In the genomic region with DNA sequence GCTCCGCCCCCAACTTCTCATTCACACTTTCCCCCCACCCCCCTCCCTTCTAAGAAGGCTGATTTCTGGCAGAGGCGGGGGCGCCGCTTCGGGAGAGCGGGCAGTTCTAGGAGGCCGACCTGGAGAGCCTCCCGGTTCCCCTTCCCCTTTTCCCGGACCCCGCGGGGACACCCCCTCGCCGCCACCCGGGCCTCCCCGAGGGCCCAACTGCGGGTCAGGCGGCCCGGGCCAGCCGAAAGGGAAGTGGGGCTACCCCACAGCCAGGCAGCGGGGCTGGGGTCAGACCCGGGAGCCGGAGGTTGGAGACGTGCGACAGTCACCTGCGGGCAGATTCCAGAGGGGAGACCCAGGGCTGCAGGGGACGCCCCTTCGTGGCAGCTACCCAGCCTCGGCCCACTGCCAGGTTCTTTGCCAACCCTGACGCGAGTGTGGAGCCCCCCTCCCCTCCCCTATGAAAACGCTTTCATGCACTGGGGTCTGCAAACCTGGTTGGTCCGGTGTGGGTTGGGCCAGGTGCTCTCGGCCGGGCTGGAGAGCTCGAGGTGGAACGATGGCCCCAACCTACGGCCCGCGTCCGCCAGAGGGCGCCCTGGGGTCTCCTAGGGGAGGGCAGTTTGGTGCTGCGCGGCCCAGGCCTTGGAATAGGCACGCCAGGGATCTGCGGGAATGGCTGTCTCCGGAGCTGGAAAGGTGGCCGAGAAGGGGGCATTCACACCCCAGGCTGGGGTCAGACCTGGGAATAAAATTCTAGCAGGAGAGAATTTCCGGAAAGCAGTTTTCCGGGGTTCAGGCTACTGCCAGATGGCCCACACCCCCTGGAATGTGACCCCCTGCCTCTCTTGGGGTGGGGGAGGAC, we compare ENCODE assay signal across 8 cellular contexts. TPM values are rescaled to one million over a fixed set of nuclear protein-coding genes. Genes with fewer than 3 reads are reported as not detected.
DNase-seq lines count a peak whose midpoint lies in the region; ATAC-seq and TF ChIP-seq lines count a peak whose summit lies in the region.

No MANE protein-coding gene starts in this region.

- H3K4me1 Mint-ChIP-seq in CD14-positive monocyte (peaks cover 49% of the 10 kb centered on the region), nephron progenitor cell (peaks cover 68% of the 10 kb centered on the region)

- DNase-seq in CD14-positive monocyte (ENCODE audit: low spot score): peak; percentile 85
- DNase-seq in LoVo (ENCODE audit: low spot score): peak; percentile 89
- DNase-seq in SHP77 (lab: John Stamatoyannopoulos, UW): peak; percentile 85 to 93
- peak; percentile 97 for DNase-seq in activated effector memory CD4-positive, alpha-beta T cell treated with anti-CD3 and anti-CD28 coated beads, Interleukin-2, amount 50 U/mL, for 16 hours
- peak; percentile 88 for DNase-seq in fibroblast of villous mesenchyme (ENCODE audit: low read depth)
- DNase-seq in nephron progenitor cell: peak; percentile 96
- DNase-seq in stimulated activated naive CD8-positive, alpha-beta T cell treated with anti-CD3 and anti-CD28 coated beads, Interleukin-15, Interleukin-2, amounts not matched to agents 100 U/mL and 50 U/mL, for 24 hours: peak; percentile 99

- H3K4me3 Mint-ChIP-seq in CD14-positive monocyte (peak overlapping the region; percentile 85 to 87), nephron progenitor cell (peak overlapping the region; percentile 80)

- H3K27ac Mint-ChIP-seq in CD14-positive monocyte (peak overlapping the region; percentile 85 to 96 (median 90)), nephron progenitor cell (no peak overlapping the region)

- ATAC-seq in GM21529 (IDR thresholded peaks at IDR 0.05; ENCODE audit: unreplicated experiment): peak; percentile 9
- ATAC-seq in stimulated activated naive CD8-positive, alpha-beta T cell treated with anti-CD3 and anti-CD28 coated beads, Interleukin-15, Interleukin-2, amounts not matched to agents 100 U/mL and 50 U/mL, for 24 hours: peak; percentile 40

- H3K9me3 Mint-ChIP-seq in CD14-positive monocyte: peaks cover 0 to 17% (median 14%) of the 10 kb centered on the region in 7 donors
- no peaks in the 10 kb centered on the region for H3K9me3 Mint-ChIP-seq in nephron progenitor cell

- H3K36me3 Mint-ChIP-seq in CD14-positive monocyte (peaks cover 23 to 24% of the 10 kb centered on the region in 2 donors), nephron progenitor cell (ENCODE audit: low read depth) (peaks cover 19% of the 10 kb centered on the region)

- intact Hi-C loops in CD14-positive monocyte (cut with micrococcal nuclease): loop anchor here (1.0 to 5.0 kb wide), 6 partner anchors 14 to 73 kb away; no protein-coding TSS in a partner anchor

- TF ChIP-seq CTCF in CD14-positive monocyte (IDR thresholded peaks at IDR 0.05): peak; percentile 95
- TF ChIP-seq CTCF in fibroblast of villous mesenchyme (IDR thresholded peaks at IDR 0.05; ENCODE audit: insufficient read depth, low read depth, low read length): peak; percentile 93
- TF ChIP-seq CTCF in nephron progenitor cell (IDR thresholded peaks at IDR 0.05): peak; percentile 89

- peaks cover 34 to 62% (median 54%) of the 10 kb centered on the region in 3 donors for H3K27me3 Mint-ChIP-seq in CD14-positive monocyte (ENCODE audit: low read depth in 3 of 3)
- peaks cover 16% of the 10 kb centered on the region for H3K27me3 Mint-ChIP-seq in nephron progenitor cell (ENCODE audit: low read depth, poor library complexity)

- peak overlapping the region; percentile 94 for H3K4me3 ChIP-seq in fibroblast of villous mesenchyme (ENCODE audit: low read depth, low read length)

RNA-seq across cellular contexts. Expression of a gene that starts 0.7 kb away (rescaled TPM):
- polyA plus RNA-seq in CD14-positive monocyte: 100 to 1,000 TPM; 123 to 144 TPM
- 59.6 and 70.0 TPM in 2 replicates for total RNA-seq in fibroblast of villous mesenchyme

RNA-seq across cellular contexts. Expression of a gene that starts 17.9 kb away (rescaled TPM):
- 10 to 100 TPM; 26.0 to 28.0 TPM for polyA plus RNA-seq in CD14-positive monocyte
- 30.9 and 35.4 TPM in 2 replicates for total RNA-seq in fibroblast of villous mesenchyme

Comparison
In these comparisons a context has a peak if more than half of its experiments do, and no peak if none do; other contexts are left out.
1. Peak in every context shown above with its lines: DNase-seq, ATAC-seq and H3K4me3 ChIP-seq.